Comparison of ENCODE assay signal across 8 cellular contexts in the genomic region with DNA sequence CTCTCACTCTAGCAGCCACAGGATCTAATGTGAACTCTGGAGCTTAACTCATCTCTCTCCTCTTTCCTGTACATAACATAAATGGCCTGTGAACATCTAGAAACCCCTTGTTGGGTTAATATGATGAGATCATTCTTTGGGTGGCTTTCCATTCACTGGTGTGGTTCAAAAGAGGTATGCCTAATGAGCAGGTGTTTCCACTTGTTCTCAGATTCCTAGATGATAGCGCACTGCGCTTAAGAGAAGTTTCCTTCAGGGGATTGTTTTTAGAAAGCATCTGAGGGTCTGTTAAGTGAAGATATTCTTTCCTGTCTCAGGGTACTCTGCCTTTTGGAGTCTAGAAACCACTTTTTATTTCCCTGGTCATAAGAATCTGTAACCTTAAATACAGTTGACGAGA. TPM values are rescaled to one million over a fixed set of nuclear protein-coding genes. Genes with fewer than 3 reads are reported as not detected.
"Had no signal": no experiment of that assay in that cellular context is flagged by ENCODE, and none has a peak within 500 bp of the region (broad histone marks: within the 10 kb centered on the region; RNA-seq: fewer than 3 reads in every experiment).

No MANE protein-coding gene starts in this region.

- H3K27ac Mint-ChIP-seq: GM23338, H9, HFFc6, IgD-negative memory B cell had no signal

- H3K9me3 Mint-ChIP-seq: GM23338, HFFc6 had no signal

- DNase-seq: H9, HCEC 1CT, HFFc6, KG1 had no signal

- H3K4me3 Mint-ChIP-seq: GM23338, H9, HFFc6, IgD-negative memory B cell had no signal

- H3K4me3 ChIP-seq: GM23338, K562 had no signal

- H3K36me3 Mint-ChIP-seq: IgD-negative memory B cell had no signal

- H3K4me1 Mint-ChIP-seq: IgD-negative memory B cell had no signal

RNA-seq across cellular contexts. Expression of gene FRMPD4, which starts 32.5 kb away (rescaled TPM):
- total RNA-seq: HepG2, K562 had no signal
- polyA plus RNA-seq: HepG2, IgD-negative memory B cell, K562 had no signal
